ENCODE assay signal across 23 cellular contexts in the genomic region with DNA sequence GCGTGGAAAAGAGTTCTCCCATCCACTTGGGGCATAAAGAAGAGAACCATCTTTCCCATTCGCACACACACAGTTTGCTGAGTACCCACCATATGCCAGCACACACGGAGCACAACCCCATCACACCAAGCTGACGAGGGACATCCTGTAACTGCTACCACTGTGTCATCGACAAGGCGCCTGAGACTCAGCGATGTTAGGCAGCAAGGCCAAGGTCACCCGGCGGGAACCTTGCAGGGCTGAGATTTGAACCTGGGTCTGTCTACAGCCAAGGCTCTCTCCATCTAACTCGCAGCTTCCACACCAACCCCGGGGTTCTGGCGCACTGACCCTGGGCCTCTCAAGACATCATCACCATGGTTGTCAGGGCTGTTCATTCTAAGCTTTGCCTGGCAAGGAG.
A peak's percentile ranks its signal among the peaks of the same experiment; 100 is the strongest.
DNase-seq lines count a peak whose midpoint lies in the region; ATAC-seq, FAIRE-seq and TF ChIP-seq lines count a peak whose summit lies in the region.
"Had no signal": no experiment of that assay in that cellular context is flagged by ENCODE, and none has a peak within 500 bp of the region (broad histone marks: within the 10 kb centered on the region; RNA-seq: fewer than 3 reads in every experiment).

No MANE protein-coding gene starts in this region.

- H3K27me3 Mint-ChIP-seq in H9 (ENCODE audit: low read depth): no peaks in the 10 kb centered on the region; the same call in 1 of the 2 replicates
- H3K27me3 Mint-ChIP-seq: CD4-positive, alpha-beta memory T cell had no signal

- CTCF ChIA-PET in H1 (lab: Charles Lee; ENCODE audit: partially characterized antibody): interaction anchor here (1.0 to 3.6 kb wide), 9 partner anchors 9 to 84 kb away, joined by 3 to 19 read pairs (median 4); no protein-coding TSS in a partner anchor

- H3K23me2 ChIP-seq in H9 (ENCODE audit: insufficient read length, low read depth, low read length, poor library complexity, severe bottlenecking) (no peaks in the 10 kb centered on the region), H1 (ENCODE audit: low read depth, low read length) (no peaks in the 10 kb centered on the region)

- no peak for TF ChIP-seq RAD21 in H1 (IDR thresholded peaks at IDR 0.05 in 1 of 2, conservative IDR thresholded peaks at IDR 0.05 in 1 of 2; ENCODE audit: low read depth in 2 of 2, low read length in 2 of 2)

- TF ChIP-seq CTCF in H9 (conservative IDR thresholded peaks at IDR 0.05) (no peak), adrenal gland (IDR thresholded peaks at IDR 0.05) (no peak), H1 (IDR thresholded peaks at IDR 0.05; ENCODE audit: control extremely low read depth in 1 of 3, insufficient read depth in 1 of 3, low read depth in 1 of 3, low read length in 3 of 3) (no peak), BE2C (IDR thresholded peaks at IDR 0.05; ENCODE audit: low read depth, low read length) (no peak)

- H2AK5ac ChIP-seq in H9 (ENCODE audit: insufficient read length, low read length) (no peak overlapping the region), H1 (ENCODE audit: low read depth, low read length) (peak overlapping the region; percentile 90; the same call in 1 of the 2 replicates), neuronal stem cell (ENCODE audit: low read depth, low read length) (peak overlapping the region; percentile 1)

- H3K27ac Mint-ChIP-seq in H9: peak overlapping the region in 2 of 3 experiments; percentile 75 to 85; a peak in 2 of 7 replicates

- no peaks in the 10 kb centered on the region; the same call in 1 of the 2 replicates for H3K4me1 ChIP-seq in H9 (ENCODE audit: insufficient read depth, low read length)
- H3K4me1 ChIP-seq in adrenal gland (replicated peaks in 1 of 2): peaks cover 17 to 36% of the 10 kb centered on the region in 2 donors
- peaks cover 4 to 28% (median 10%) of the 10 kb centered on the region in 4 experiments; a peak in 6 of 7 replicates for H3K4me1 ChIP-seq in H1 (replicated peaks in 1 of 4; ENCODE audit: control insufficient read depth in 3 of 4, insufficient read depth in 4 of 4, low read length in 3 of 4)
- peaks cover 27 to 36% of the 10 kb centered on the region in 2 donors for H3K4me1 ChIP-seq in neuronal stem cell (ENCODE audit: control insufficient read depth in 2 of 2, insufficient read depth in 1 of 2, low read depth in 1 of 2, low read length in 2 of 2)
- peaks cover 0 to 7% of the 10 kb centered on the region in 2 donors for H3K4me1 ChIP-seq in small intestine (ENCODE audit: control insufficient read depth in 2 of 2, insufficient read depth in 1 of 2, low read depth in 1 of 2, low read length in 1 of 2)
- H3K4me1 ChIP-seq in BE2C: peaks cover 69% of the 10 kb centered on the region

- H2BK120ac ChIP-seq in H9 (ENCODE audit: low read depth, low read length, poor library complexity, severe bottlenecking) (no peak overlapping the region), H1 (replicated peaks; ENCODE audit: low read depth, low read length) (no peak overlapping the region), neuronal stem cell (ENCODE audit: low read depth, low read length) (no peak overlapping the region)

- H3K4me3 ChIP-seq in adrenal gland (no peak overlapping the region), H1 (ENCODE audit: extremely low read depth in 1 of 4, insufficient read depth in 2 of 4, low read depth in 3 of 4, low read length in 4 of 4) (no peak overlapping the region), neuronal stem cell (ENCODE audit: low read length in 2 of 2) (peak overlapping the region in 1 of 2 donors; percentile 22), small intestine (ENCODE audit: low read depth in 1 of 2, low read length in 2 of 2) (no peak overlapping the region), BE2C (ENCODE audit: low read depth, low read length) (no peak overlapping the region)
- H3K4me3 ChIP-seq: A549, GM23338 had no signal

- H3K18ac ChIP-seq in H9 (ENCODE audit: insufficient read length, low read depth, low read length) (no peak overlapping the region), H1 (ENCODE audit: extremely low read depth, low read length) (no peak overlapping the region), neuronal stem cell (ENCODE audit: low read length) (peak overlapping the region; percentile 42)

- H2AFZ ChIP-seq in H9 (ENCODE audit: low read length) (no peak overlapping the region), H1 (ENCODE audit: low read length) (no peak overlapping the region), neuronal stem cell (ENCODE audit: low read length) (no peak overlapping the region)
- H2AFZ ChIP-seq: GM23338 had no signal

- no peak for TF ChIP-seq POLR2A in adrenal gland (IDR thresholded peaks at IDR 0.05)
- no peak for TF ChIP-seq POLR2A in H1 (IDR thresholded peaks at IDR 0.05; ENCODE audit: control extremely low read depth in 1 of 2, low read depth in 2 of 2, low read length in 2 of 2)

- POLR2A ChIA-PET in H1 (lab: Charles Lee; ENCODE audit: partially characterized antibody): interaction anchor here (1.6 kb wide), 1 partner anchor 18 kb away, joined by 3 read pairs; no protein-coding TSS in a partner anchor

- H2BK5ac ChIP-seq in H9 (ENCODE audit: insufficient read length, low read length): no peak overlapping the region
- H2BK5ac ChIP-seq in H1 (ENCODE audit: low read depth, low read length): peak overlapping the region; percentile 35; the same call in 1 of the 2 replicates
- no peak overlapping the region for H2BK5ac ChIP-seq in neuronal stem cell (ENCODE audit: low read length)

- H2BK20ac ChIP-seq in H9 (ENCODE audit: low read depth, low read length, poor library complexity, severe bottlenecking): no peak overlapping the region
- H2BK20ac ChIP-seq in H1 (ENCODE audit: low read length): no peak overlapping the region

- no peaks in the 10 kb centered on the region for H3K9me3 ChIP-seq in H9 (ENCODE audit: control insufficient read depth, low read depth, low read length)
- no peaks in the 10 kb centered on the region for H3K9me3 ChIP-seq in adrenal gland (replicated peaks in 1 of 3)
- no peaks in the 10 kb centered on the region for H3K9me3 ChIP-seq in H1 (ENCODE audit: insufficient read depth in 2 of 2, low read depth in 1 of 2, low read length in 1 of 2)
- H3K9me3 ChIP-seq in neuronal stem cell (replicated peaks in 1 of 2; ENCODE audit: control insufficient read depth in 2 of 2, insufficient read depth in 1 of 2, low read depth in 1 of 2, low read length in 2 of 2): no peaks in the 10 kb centered on the region
- no peaks in the 10 kb centered on the region for H3K9me3 ChIP-seq in small intestine (ENCODE audit: control insufficient read depth, low read depth)
- no peaks in the 10 kb centered on the region for H3K9me3 ChIP-seq in BE2C
- H3K9me3 ChIP-seq: A549 had no signal

- H3K4me2 ChIP-seq in H9 (ENCODE audit: insufficient read depth, insufficient read length, low read length) (no peak overlapping the region), H1 (ENCODE audit: insufficient read depth in 1 of 2, low read depth in 2 of 2, low read length in 2 of 2) (no peak overlapping the region), neuronal stem cell (ENCODE audit: insufficient read depth, low read length, poor library complexity, severe bottlenecking) (no peak overlapping the region)
- H3K4me2 ChIP-seq: A549, GM23338 had no signal

- intact Hi-C loops in adrenal gland (cut with DNase I): no loop called here

- H4K20me1 ChIP-seq in H9 (ENCODE audit: control insufficient read depth, insufficient read depth, insufficient read length) (no peaks in the 10 kb centered on the region), H1 (replicated peaks in 1 of 2; ENCODE audit: control insufficient read depth in 1 of 2, insufficient read depth in 2 of 2, low read length in 2 of 2) (peaks cover 4 to 15% of the 10 kb centered on the region in 2 experiments)

- H3K79me2 ChIP-seq in H9 (ENCODE audit: insufficient read depth, low read length) (no peaks in the 10 kb centered on the region), H1 (ENCODE audit: control insufficient read depth in 1 of 2, insufficient read depth in 2 of 2, low read length in 2 of 2) (peaks cover 0 to 69% of the 10 kb centered on the region in 2 experiments; a peak in 2 of 4 replicates)

- H3K4ac ChIP-seq in H9 (ENCODE audit: low read depth, low read length) (no peak overlapping the region), H1 (replicated peaks; ENCODE audit: insufficient read length, low read depth, low read length) (no peak overlapping the region), neuronal stem cell (ENCODE audit: low read length) (no peak overlapping the region)

- no peak overlapping the region for H2BK15ac ChIP-seq in H9 (ENCODE audit: low read depth, low read length)
- no peak overlapping the region for H2BK15ac ChIP-seq in H1 (ENCODE audit: low read length)
- H2BK15ac ChIP-seq in neuronal stem cell (ENCODE audit: low read length): peak overlapping the region; percentile 20

- no peak overlapping the region for H3K27ac ChIP-seq in H9 (ENCODE audit: insufficient read length, low read depth, low read length)
- H3K27ac ChIP-seq in adrenal gland: peak overlapping the region in 4 of 5 donors; percentile 14 to 65 (median 51)
- no peak overlapping the region for H3K27ac ChIP-seq in H1 (ENCODE audit: low read depth, low read length)
- no peak overlapping the region for H3K27ac ChIP-seq in neuronal stem cell (replicated peaks; ENCODE audit: low read length)
- no peak overlapping the region for H3K27ac ChIP-seq in small intestine (ENCODE audit: low read depth in 1 of 2, low read length in 1 of 2)
- H3K27ac ChIP-seq: A549 had no signal

- no peak for TF ChIP-seq EP300 in H1 (IDR thresholded peaks at IDR 0.05; ENCODE audit: borderline replicate concordance in 1 of 2, low read depth in 2 of 2, low read length in 2 of 2)

- no peak for FAIRE-seq in H1 (lab: Jason Lieb, UNC)
- FAIRE-seq in small intestine (lab: Jason Lieb, UNC): no peak
- FAIRE-seq: A549, G401.6, GM12892, H54 had no signal

- H2BK12ac ChIP-seq in H9 (ENCODE audit: insufficient read length, low read depth, low read length): no peak overlapping the region
- peak overlapping the region; percentile 28; the same call in 1 of the 2 replicates for H2BK12ac ChIP-seq in H1 (ENCODE audit: low read depth, low read length)
- H2BK12ac ChIP-seq in neuronal stem cell (ENCODE audit: low read length): no peak overlapping the region

- H4K5ac ChIP-seq in H9 (ENCODE audit: insufficient read length, low read depth, low read length) (no peak overlapping the region), H1 (ENCODE audit: insufficient read length, low read depth, low read length) (no peak overlapping the region)

- no peaks in the 10 kb centered on the region for H3K9me3 Mint-ChIP-seq in H9
- H3K9me3 Mint-ChIP-seq: GM23338 had no signal

- no peak overlapping the region for H4K91ac ChIP-seq in H9 (ENCODE audit: insufficient read length, low read depth, low read length)
- H4K91ac ChIP-seq in H1 (replicated peaks; ENCODE audit: insufficient read length, low read length): no peak overlapping the region
- no peak overlapping the region for H4K91ac ChIP-seq in neuronal stem cell (ENCODE audit: low read depth, low read length, poor library complexity)

- no peak overlapping the region for H3K23ac ChIP-seq in H9 (ENCODE audit: insufficient read length, low read depth, low read length)
- no peak overlapping the region for H3K23ac ChIP-seq in H1 (ENCODE audit: insufficient read length)
- no peak overlapping the region for H3K23ac ChIP-seq in neuronal stem cell (ENCODE audit: low read depth, low read length, poor library complexity)

- no CpG with 5 or more reads among the region's 12 CpGs for WGBS in H9 (ENCODE audit: extremely low coverage, insufficient read length, low lambda C conversion rate)
- 62 to 73% (median 65%) methylated on average over 4 to 12 of the region's 12 CpGs for WGBS in adrenal gland, 4 donors
- WGBS in H1 (ENCODE audit: extremely low coverage in 1 of 2, insufficient coverage in 1 of 2, insufficient read length in 1 of 2, insufficient replicate concordance in 2 of 2, low coverage in 1 of 2, low lambda C conversion rate in 2 of 2, missing lambda C conversion rate in 1 of 2), 2 experiments: 89% methylated on average over 12 of the region's 12 CpGs; no CpG with 5 or more reads in 1 of the 2 experiments
- WGBS in neuronal stem cell (ENCODE audit: extremely low coverage in 2 of 2, insufficient read length in 2 of 2, insufficient replicate concordance in 1 of 2), 2 donors: no CpG with 5 or more reads among the region's 12 CpGs
- 84 to 90% (median 89%) methylated on average over 12 of the region's 12 CpGs for WGBS in small intestine, 3 donors

- no peaks in the 10 kb centered on the region for H3K79me1 ChIP-seq in H9 (ENCODE audit: insufficient read depth, low read depth, low read length, poor library complexity, severe bottlenecking)
- H3K79me1 ChIP-seq in H1 (ENCODE audit: low read depth, low read length): peaks cover 22% of the 10 kb centered on the region; the same call in 1 of the 2 replicates
- peaks cover 13% of the 10 kb centered on the region for H3K79me1 ChIP-seq in neuronal stem cell (ENCODE audit: low read depth, low read length)

- no peak overlapping the region; the same call in 1 of the 2 replicates for H3K14ac ChIP-seq in H9 (ENCODE audit: insufficient read depth, low read length)
- no peak overlapping the region for H3K14ac ChIP-seq in H1 (ENCODE audit: insufficient read length)
- H3K14ac ChIP-seq in neuronal stem cell (ENCODE audit: low read length): no peak overlapping the region

- H3K36me3 ChIP-seq in adrenal gland (replicated peaks in 1 of 2) (no peaks in the 10 kb centered on the region), H1 (ENCODE audit: control insufficient read depth in 2 of 4, insufficient read depth in 4 of 4, low read length in 3 of 4) (no peaks in the 10 kb centered on the region), neuronal stem cell (replicated peaks in 1 of 2; ENCODE audit: control insufficient read depth in 2 of 2, insufficient read depth in 2 of 2, low read length in 2 of 2) (no peaks in the 10 kb centered on the region), small intestine (ENCODE audit: control insufficient read depth in 2 of 2, insufficient read depth in 2 of 2, low read length in 2 of 2) (no peaks in the 10 kb centered on the region), BE2C (no peaks in the 10 kb centered on the region; the same call in 1 of the 2 replicates)

- H4K8ac ChIP-seq in H9 (replicated peaks; ENCODE audit: insufficient read length, low read depth, low read length): no peak overlapping the region
- no peak overlapping the region for H4K8ac ChIP-seq in H1 (ENCODE audit: extremely low read depth, insufficient read depth, low read length)
- no peak overlapping the region for H4K8ac ChIP-seq in neuronal stem cell (ENCODE audit: low read depth, low read length)

- H3K56ac ChIP-seq in H9 (ENCODE audit: insufficient read length, low read depth, low read length): no peak overlapping the region
- H3K56ac ChIP-seq in H1 (replicated peaks; ENCODE audit: insufficient read length, low read depth, low read length): no peak overlapping the region

- no peaks in the 10 kb centered on the region for H3K36me3 Mint-ChIP-seq in H9 (ENCODE audit: insufficient read depth in 1 of 3, low read depth in 3 of 3)
- H3K36me3 Mint-ChIP-seq: CD4-positive, alpha-beta memory T cell had no signal

- ATAC-seq in HG02588 (IDR thresholded peaks at IDR 0.05; ENCODE audit: unreplicated experiment) (no peak), GM21381 (IDR thresholded peaks at IDR 0.05; ENCODE audit: unreplicated experiment) (no peak)
- ATAC-seq: A549, GM23338 had no signal

- peaks cover 53 to 70% of the 10 kb centered on the region in 2 experiments for H3K4me1 Mint-ChIP-seq in H9

- no peaks in the 10 kb centered on the region for H3K27me3 ChIP-seq in H9 (ENCODE audit: insufficient read depth, low read length)
- H3K27me3 ChIP-seq in adrenal gland: no peaks in the 10 kb centered on the region
- H3K27me3 ChIP-seq in H1 (replicated peaks in 1 of 4; ENCODE audit: control insufficient read depth in 3 of 4, extremely low read depth in 1 of 4, insufficient read depth in 3 of 4, low read length in 3 of 4): no peaks in the 10 kb centered on the region
- no peaks in the 10 kb centered on the region for H3K27me3 ChIP-seq in neuronal stem cell (ENCODE audit: control insufficient read depth in 3 of 3, insufficient read depth in 3 of 3, low read depth in 1 of 3, low read length in 3 of 3)
- H3K27me3 ChIP-seq in small intestine (ENCODE audit: control insufficient read depth in 2 of 2, insufficient read depth in 2 of 2, low read length in 2 of 2): no peaks in the 10 kb centered on the region
- H3K27me3 ChIP-seq in BE2C: no peaks in the 10 kb centered on the region

- H3K9ac ChIP-seq in H9 (ENCODE audit: extremely low read depth, insufficient read length, low read length): no peak overlapping the region
- H3K9ac ChIP-seq in H1 (replicated peaks in 1 of 4; ENCODE audit: extremely low read depth in 1 of 4, low read depth in 3 of 4, low read length in 3 of 4): no peak overlapping the region
- H3K9ac ChIP-seq in neuronal stem cell (ENCODE audit: low read depth, low read length, poor library complexity): peak overlapping the region; percentile 1

- DNase-seq in H9 (no peak), adrenal gland (peak in 3 of 7 donors; percentile 50 to 56 (median 52)), H1 (ENCODE audit: low read depth in 1 of 2, low spot score in 2 of 2) (no peak), neuronal stem cell (ENCODE audit: low spot score) (no peak), small intestine (no peak), BE2C (no peak)
- DNase-seq: 8988T; ACHN; AML-193; C1 segment of cervical spinal cord; Calu3; CD4-positive, alpha-beta memory T cell; COR-L47; DMS153; DND-41; HCEC 1CT had no signal

- H3T11ph ChIP-seq in H9 (ENCODE audit: low read length): no peak overlapping the region

- no peak overlapping the region for H3K4me3 Mint-ChIP-seq in H9
- H3K4me3 Mint-ChIP-seq: CD4-positive, alpha-beta memory T cell; GM23338 had no signal

Comparison
In these comparisons a context has a peak if more than half of its experiments do, and no peak if none do; other contexts are left out.
1. H3K27ac ChIP-seq: peak in adrenal gland (4 of 5); none in H9 (single experiment), H1 (single experiment), neuronal stem cell (single experiment) and small intestine (0 of 2).